In the genomic region with DNA sequence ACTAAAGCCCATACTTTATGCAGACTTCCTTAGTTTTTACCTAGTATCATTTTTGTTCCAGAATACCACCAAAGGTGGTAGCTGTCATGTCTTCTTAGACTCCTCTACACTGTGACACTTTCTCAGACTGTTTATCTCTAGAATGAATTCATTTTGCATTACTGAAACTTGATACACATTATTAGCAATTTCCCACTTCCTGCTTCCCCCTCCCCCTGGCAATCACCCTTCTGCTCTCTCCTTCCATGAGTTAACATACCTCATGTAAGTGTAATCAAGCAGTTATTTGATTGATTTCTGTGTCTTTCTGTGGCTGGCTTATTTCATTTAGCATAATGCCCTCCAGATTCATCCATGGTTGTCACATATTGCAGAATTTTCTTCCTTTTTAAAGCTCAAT, we compare ENCODE assay signal across 11 cellular contexts.
DNase-seq lines count a peak whose midpoint lies in the region; ATAC-seq and TF ChIP-seq lines count a peak whose summit lies in the region.
"Had no signal": no experiment of that assay in that cellular context is flagged by ENCODE, and none has a peak within 500 bp of the region (broad histone marks: within the 10 kb centered on the region; RNA-seq: fewer than 3 reads in every experiment).

No MANE protein-coding gene starts in this region.

- no TSS peak for BruUV-seq in PC-3 (replicated peaks; lab: Mats Ljungman, UMichigan)

- peaks cover 4 to 18% (median 9%) of the 10 kb centered on the region in 3 donors for H3K36me3 Mint-ChIP-seq in CD8-positive, alpha-beta memory T cell
- peaks cover 0 to 10% (median 5%) of the 10 kb centered on the region in 3 donors for H3K36me3 Mint-ChIP-seq in immature natural killer cell

- H3K4me1 ChIP-seq in CD8-positive, alpha-beta memory T cell (ENCODE audit: insufficient read depth, low read length): no peaks in the 10 kb centered on the region
- H3K4me1 ChIP-seq in PC-3 (ENCODE audit: insufficient read depth, low read length): peaks cover 8% of the 10 kb centered on the region; the same call in 1 of the 2 replicates
- no peaks in the 10 kb centered on the region for H3K4me1 ChIP-seq in smooth muscle cell (ENCODE audit: low read depth)
- H3K4me1 ChIP-seq: esophagus muscularis mucosa had no signal

- no peaks in the 10 kb centered on the region for H3K27me3 ChIP-seq in CD8-positive, alpha-beta memory T cell (ENCODE audit: insufficient read depth, low read length, poor library complexity, severe bottlenecking)
- H3K27me3 ChIP-seq in GM06990 (replicated peaks; ENCODE audit: control insufficient read depth, insufficient read depth, low read length): no peaks in the 10 kb centered on the region
- H3K27me3 ChIP-seq in PC-3 (ENCODE audit: low read length): no peaks in the 10 kb centered on the region
- no peaks in the 10 kb centered on the region for H3K27me3 ChIP-seq in smooth muscle cell (ENCODE audit: low read depth)
- H3K27me3 ChIP-seq: esophagus muscularis mucosa had no signal

- no peak for DNase-seq in CD8-positive, alpha-beta memory T cell
- peak; percentile 5 for DNase-seq in GM06990 (ENCODE audit: extremely low read depth, insufficient read length)
- peak; percentile 16 for DNase-seq in PC-3
- no peak for DNase-seq in immature natural killer cell
- DNase-seq in smooth muscle cell (lab: John Stamatoyannopoulos, UW; ENCODE audit: unreplicated experiment): no peak
- no peak for DNase-seq in GOT3 (lab: John Stamatoyannopoulos, UW)
- DNase-seq in NCI-H1048 (lab: John Stamatoyannopoulos, UW): no peak
- DNase-seq: activated CD8-positive, alpha-beta memory T cell treated with anti-CD3 and anti-CD28 coated beads, Interleukin-2, amount 10 ng/mL, durations not matched to agents 7 days and 5 days; aorta had no signal

- no peaks in the 10 kb centered on the region for H3K36me3 ChIP-seq in CD8-positive, alpha-beta memory T cell (ENCODE audit: insufficient read depth, low read length)
- H3K36me3 ChIP-seq in GM06990 (ENCODE audit: control insufficient read depth, insufficient read depth, low read length): no peaks in the 10 kb centered on the region
- H3K36me3 ChIP-seq in PC-3 (ENCODE audit: low read depth, low read length): no peaks in the 10 kb centered on the region
- H3K36me3 ChIP-seq in smooth muscle cell (ENCODE audit: low read depth): no peaks in the 10 kb centered on the region

- no peak overlapping the region for H3K4me3 Mint-ChIP-seq in CD8-positive, alpha-beta memory T cell
- no peak overlapping the region for H3K4me3 Mint-ChIP-seq in immature natural killer cell
- H3K4me3 Mint-ChIP-seq: activated CD8-positive, alpha-beta memory T cell treated with anti-CD3 and anti-CD28 coated beads, Interleukin-2, amount 10 ng/mL, durations not matched to agents 7 days and 5 days had no signal

- no peak overlapping the region for H3K4me2 ChIP-seq in PC-3 (ENCODE audit: low read length)
- H3K4me2 ChIP-seq in smooth muscle cell: no peak overlapping the region

- POLR2A ChIA-PET in CD8-positive, alpha-beta memory T cell (lab: Charles Lee): interaction anchor here (0.6 to 1.0 kb wide), 2 partner anchors 205 to 274 kb away, joined by 4 to 13 read pairs; a partner anchor contains a TSS
- POLR2A ChIA-PET in PC-3 (lab: Charles Lee; ENCODE audit: unreplicated experiment): interaction anchor here (0.7 kb wide), 1 partner anchor 142 kb away, joined by 3 read pairs; no protein-coding TSS in a partner anchor

- H3K4me1 Mint-ChIP-seq in CD8-positive, alpha-beta memory T cell: peaks cover 29 to 50% (median 46%) of the 10 kb centered on the region in 3 donors
- H3K4me1 Mint-ChIP-seq in immature natural killer cell: peaks cover 26 to 33% of the 10 kb centered on the region in 2 donors

- TF ChIP-seq CTCF in GM06990 (IDR thresholded peaks at IDR 0.05; ENCODE audit: insufficient read depth, low read length, poor library complexity, severe bottlenecking) (no peak), PC-3 (conservative IDR thresholded peaks at IDR 0.05; ENCODE audit: low read depth, low read length) (no peak), smooth muscle cell (IDR thresholded peaks at IDR 0.05; ENCODE audit: borderline replicate concordance, insufficient read depth, poor library complexity, severe bottlenecking) (no peak)

- no peak overlapping the region for H2AFZ ChIP-seq in PC-3 (ENCODE audit: low read length)
- H2AFZ ChIP-seq in smooth muscle cell (ENCODE audit: low read depth): no peak overlapping the region

- no peaks in the 10 kb centered on the region for H3K9me2 ChIP-seq in PC-3 (replicated peaks; ENCODE audit: low read length)

- H3K9me3 ChIP-seq in CD8-positive, alpha-beta memory T cell (ENCODE audit: low read length): no peaks in the 10 kb centered on the region
- H3K9me3 ChIP-seq in PC-3 (ENCODE audit: low read length) (no peaks in the 10 kb centered on the region), smooth muscle cell (replicated peaks; ENCODE audit: low read depth) (no peaks in the 10 kb centered on the region)
- H3K9me3 ChIP-seq: esophagus muscularis mucosa had no signal

- H3K27ac Mint-ChIP-seq in CD8-positive, alpha-beta memory T cell: peak overlapping the region in 6 of 8 donors; percentile 10 to 55 (median 22)
- H3K27ac Mint-ChIP-seq in immature natural killer cell: peak overlapping the region; percentile 12 to 80 (median 30)
- H3K27ac Mint-ChIP-seq: activated CD8-positive, alpha-beta memory T cell treated with anti-CD3 and anti-CD28 coated beads, Interleukin-2, amount 10 ng/mL, durations not matched to agents 7 days and 5 days had no signal

- ATAC-seq in PC-3: peak; percentile 52
- no peak for ATAC-seq in GM19452 (IDR thresholded peaks at IDR 0.05; ENCODE audit: unreplicated experiment)
- ATAC-seq: activated CD8-positive, alpha-beta memory T cell treated with anti-CD3 and anti-CD28 coated beads, Interleukin-2, amount 10 ng/mL, durations not matched to agents 7 days and 5 days had no signal

- intact Hi-C loops in PC-3 (cut with micrococcal nuclease): loop anchor here (2.0 to 10.0 kb wide), 3 partner anchors 88 to 470 kb away; no protein-coding TSS in a partner anchor

- H3K79me2 ChIP-seq in PC-3 (ENCODE audit: low read length) (no peaks in the 10 kb centered on the region), smooth muscle cell (ENCODE audit: low read depth) (no peaks in the 10 kb centered on the region)

- H3K4me3 ChIP-seq in CD8-positive, alpha-beta memory T cell (ENCODE audit: low read length): no peak overlapping the region
- H3K4me3 ChIP-seq in GM06990 (replicated peaks; ENCODE audit: low read depth, low read length): no peak overlapping the region
- no peak overlapping the region for H3K4me3 ChIP-seq in PC-3 (ENCODE audit: low read length)
- H3K4me3 ChIP-seq in smooth muscle cell: no peak overlapping the region
- H3K4me3 ChIP-seq: esophagus muscularis mucosa had no signal

- H3K27ac ChIP-seq in CD8-positive, alpha-beta memory T cell (ENCODE audit: low read depth, low read length): no peak overlapping the region
- H3K27ac ChIP-seq in PC-3 (ENCODE audit: low read length): no peak overlapping the region
- H3K27ac ChIP-seq in smooth muscle cell (ENCODE audit: low read depth): no peak overlapping the region
- H3K27ac ChIP-seq: esophagus muscularis mucosa had no signal

- no peaks in the 10 kb centered on the region for H3K9me3 Mint-ChIP-seq in CD8-positive, alpha-beta memory T cell
- H3K9me3 Mint-ChIP-seq in immature natural killer cell: no peaks in the 10 kb centered on the region

- H3F3A ChIP-seq in PC-3 (ENCODE audit: low read length, unreplicated experiment): no peaks in the 10 kb centered on the region
- no peaks in the 10 kb centered on the region for H3F3A ChIP-seq in smooth muscle cell (ENCODE audit: low read depth)

- no peaks in the 10 kb centered on the region for H3K27me3 Mint-ChIP-seq in CD8-positive, alpha-beta memory T cell
- H3K27me3 Mint-ChIP-seq in immature natural killer cell (ENCODE audit: low read depth in 3 of 3): peaks cover 0 to 13% (median 8%) of the 10 kb centered on the region in 3 donors
- H3K27me3 Mint-ChIP-seq: activated CD8-positive, alpha-beta memory T cell treated with anti-CD3 and anti-CD28 coated beads, Interleukin-2, amount 10 ng/mL, durations not matched to agents 7 days and 5 days had no signal

- CTCF ChIA-PET in CD8-positive, alpha-beta memory T cell (lab: Charles Lee): interaction anchor here (1.3 to 5.1 kb wide), 3 partner anchors 35 to 467 kb away, joined by 3 to 26 read pairs (median 8); a partner anchor contains a TSS
- CTCF ChIA-PET in PC-3 (lab: Charles Lee): interaction anchor here (2.6 kb wide), 1 partner anchor 205 kb away, joined by 41 read pairs; a partner anchor contains a TSS

- no peak overlapping the region for H3K9ac ChIP-seq in PC-3 (ENCODE audit: low read length)
- no peak overlapping the region for H3K9ac ChIP-seq in smooth muscle cell (ENCODE audit: low read depth)

- H4K20me1 ChIP-seq in PC-3 (ENCODE audit: low read length): no peaks in the 10 kb centered on the region
- H4K20me1 ChIP-seq in smooth muscle cell (ENCODE audit: low read depth): peaks cover 17% of the 10 kb centered on the region

Comparison
In these comparisons a context has a peak if more than half of its experiments do, and no peak if none do; other contexts are left out.
1. DNase-seq: peak in GM06990 (single experiment) and PC-3 (single experiment); none in CD8-positive, alpha-beta memory T cell (0 of 5), immature natural killer cell (0 of 3), smooth muscle cell (single experiment), GOT3 (single experiment) and NCI-H1048 (single experiment).